ENCODE assay signal across 8 cellular contexts in the genomic region with DNA sequence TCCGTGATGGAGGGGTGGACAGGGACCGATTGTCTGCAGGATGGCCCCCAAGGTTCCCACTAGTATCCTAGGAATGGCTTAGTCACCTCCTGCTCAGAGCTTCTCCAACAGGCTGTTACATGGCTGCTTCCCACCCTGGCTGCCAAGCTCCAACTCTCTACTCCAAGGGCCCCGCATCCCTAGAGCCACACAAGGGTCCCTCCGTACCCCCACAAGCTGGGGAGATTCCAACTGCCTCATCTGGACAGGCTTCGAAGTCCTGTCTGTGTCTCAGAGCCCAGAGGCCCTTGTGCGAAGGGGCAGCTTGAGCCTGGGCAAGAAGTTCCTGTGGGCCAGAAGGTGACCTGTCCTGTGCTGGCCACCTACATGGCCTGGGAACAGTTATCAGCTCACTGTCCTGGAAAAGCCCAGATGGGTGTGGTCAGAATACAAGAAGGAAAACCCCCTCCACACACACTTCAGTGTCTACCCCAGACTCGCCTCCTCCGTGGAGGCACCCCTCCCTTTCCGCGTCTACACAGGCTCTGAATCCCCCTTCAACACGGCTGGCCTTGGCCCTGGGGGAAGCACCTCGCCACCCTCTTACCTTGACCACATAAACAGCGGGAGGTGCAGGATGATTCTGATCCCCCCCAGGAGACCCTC. TPM values are rescaled to one million over a fixed set of nuclear protein-coding genes. Genes with fewer than 3 reads are reported as not detected.
A peak's percentile ranks its signal among the peaks of the same experiment; 100 is the strongest.
DNase-seq lines count a peak whose midpoint lies in the region; ATAC-seq and TF ChIP-seq lines count a peak whose summit lies in the region.

No MANE protein-coding gene starts in this region.

- H3K9ac ChIP-seq in mucosa of rectum (ENCODE audit: low read depth in 1 of 2, low read length in 2 of 2) = peak overlapping the region; percentile 75 to 93

- TF ChIP-seq CTCF in GM13976 (IDR thresholded peaks at IDR 0.05; ENCODE audit: borderline replicate concordance, control extremely low read depth, extremely low read depth, insufficient read depth, missing control alignments) = no peak

- H3K27ac ChIP-seq in KOPT-K1 (ENCODE audit: low read depth, low read length, poor library complexity, severe bottlenecking) (peak overlapping the region; percentile 49), mucosa of rectum (ENCODE audit: low read depth in 2 of 2, low read length in 2 of 2) (peak overlapping the region; percentile 68 to 79)

- H3K27ac Mint-ChIP-seq in central memory CD8-positive, alpha-beta T cell (ENCODE audit: low read depth) = peak overlapping the region; percentile 87

- in situ Hi-C loops in G401 (cut with HindIII; ENCODE audit: low sequenced_read_pairs) = no loop called here
- in situ Hi-C loops in GM13976 (cut with MboI; ENCODE audit: low sequenced_read_pairs, unreplicated experiment) = loop anchor here (25.0 kb wide), 1 partner anchor 458 kb away; no protein-coding TSS in a partner anchor

- no peaks in the 10 kb centered on the region for H3K9me3 Mint-ChIP-seq in central memory CD8-positive, alpha-beta T cell

- DNase-seq in G401 (ENCODE audit: low spot score) (peak; percentile 35), GM13976 (ENCODE audit: low spot score) (no peak), MV-4-11 (lab: John Stamatoyannopoulos, UW) (no peak), NCI-H748 treated with DMSO at 0.1 percent for 48 hours (lab: John Stamatoyannopoulos, UW) (no peak)
- no peak for DNase-seq in central memory CD8-positive, alpha-beta T cell (ENCODE audit: low spot score in 2 of 2)

- H3K4me1 ChIP-seq in mucosa of rectum (ENCODE audit: control insufficient read depth in 2 of 2, insufficient read depth in 2 of 2, low read length in 2 of 2) = peaks cover 19 to 29% of the 10 kb centered on the region in 2 donors

- H3K36me3 Mint-ChIP-seq in central memory CD8-positive, alpha-beta T cell (ENCODE audit: insufficient read depth) = peaks cover 12% of the 10 kb centered on the region

- no peak for ATAC-seq in central memory CD8-positive, alpha-beta T cell (replicated peaks; ENCODE audit: extremely low read depth, poor library complexity, severe bottlenecking)
- no peak for ATAC-seq in GM21360 (IDR thresholded peaks at IDR 0.05; ENCODE audit: unreplicated experiment)

- no peaks in the 10 kb centered on the region for H3K9me3 ChIP-seq in KOPT-K1 (ENCODE audit: insufficient read depth, low read length, poor library complexity, severe bottlenecking)
- H3K9me3 ChIP-seq in mucosa of rectum (ENCODE audit: control insufficient read depth in 2 of 2, low read length in 2 of 2) = no peaks in the 10 kb centered on the region

- no peaks in the 10 kb centered on the region for H3K27me3 ChIP-seq in mucosa of rectum (ENCODE audit: control insufficient read depth in 2 of 2, insufficient read depth in 2 of 2, low read length in 2 of 2)

- H3K36me3 ChIP-seq in KOPT-K1 (ENCODE audit: insufficient read depth, low read length) = no peaks in the 10 kb centered on the region
- H3K36me3 ChIP-seq in mucosa of rectum (ENCODE audit: control insufficient read depth in 2 of 2, insufficient read depth in 2 of 2, low read length in 2 of 2) = peaks cover 0 to 2% of the 10 kb centered on the region in 2 donors

- no peaks in the 10 kb centered on the region for H3K27me3 Mint-ChIP-seq in central memory CD8-positive, alpha-beta T cell

- H3K4me3 Mint-ChIP-seq in central memory CD8-positive, alpha-beta T cell = peak overlapping the region; percentile 90

- peaks cover 32% of the 10 kb centered on the region for H3K4me1 Mint-ChIP-seq in central memory CD8-positive, alpha-beta T cell

- H3K4me3 ChIP-seq in mucosa of rectum (ENCODE audit: low read length in 2 of 2) = peak overlapping the region; percentile 89 to 97

RNA-seq across cellular contexts. Expression of gene MEAK7, which starts 0.6 kb away (rescaled TPM):
- total RNA-seq in G401 (2014; rRNA removed; shearing (Covaris generic)) = 6.0 and 16.5 TPM in 2 replicates
